25 cellular contexts compared by ENCODE assay signal in genomic region chr7:149462101-149462520, GRCh38. TPM values are rescaled to one million over a fixed set of nuclear protein-coding genes. Genes with fewer than 3 reads are reported as not detected.
DNase-seq lines count a peak whose midpoint lies in the region; ATAC-seq, FAIRE-seq and TF ChIP-seq lines count a peak whose summit lies in the region.
"Had no signal": no experiment of that assay in that cellular context is flagged by ENCODE, and none has a peak within 500 bp of the region (broad histone marks: within the 10 kb centered on the region; RNA-seq: fewer than 3 reads in every experiment).

No MANE protein-coding gene starts in this region.

- peaks cover 4% of the 10 kb centered on the region for H3K36me3 Mint-ChIP-seq in Caco-2 (ENCODE audit: insufficient read depth, unreplicated experiment)
- H3K36me3 Mint-ChIP-seq in natural killer cell treated with Interleukin-12 subunit alpha and Interleukin-12 subunit beta and Interleukin-15 and Interleukin-18, amount 100 ng/mL, for 72 hours: no peaks in the 10 kb centered on the region
- H3K36me3 Mint-ChIP-seq: stimulated activated memory B cell treated with anti-CD40 and anti-IgM and Interleukin-4, amounts not matched to agents 10 μg/mL and 1 μg/mL and 100 μg/mL, for 72 hours had no signal

- in situ Hi-C loops in GM12878 (cut with MboI): no loop called here

- H3K9me3 ChIP-seq in Caco-2: peaks cover 11% of the 10 kb centered on the region; the same call in 1 of the 2 replicates
- H3K9me3 ChIP-seq in GM12878 (replicated peaks; ENCODE audit: control insufficient read depth, insufficient read depth, low read length): no peaks in the 10 kb centered on the region; the same call in 1 of the 3 replicates
- H3K9me3 ChIP-seq in ovary: no peaks in the 10 kb centered on the region
- H3K9me3 ChIP-seq: BE2C, right lobe of liver, tibial artery had no signal

- WGBS in GM12878 (ENCODE audit: insufficient coverage, insufficient replicate concordance, low lambda C conversion rate, missing lambda C conversion rate): 92% methylated on average over 9 of the region's 9 CpGs
- 82 to 88% (median 86%) methylated on average over 9 of the region's 9 CpGs for WGBS in ovary, 3 donors

- no peak overlapping the region for H3K9ac ChIP-seq in GM12878 (ENCODE audit: control insufficient read depth, insufficient read depth, low read length)

- H3K36me3 ChIP-seq in Caco-2 (ENCODE audit: control insufficient read depth, insufficient read depth, low read length) (no peaks in the 10 kb centered on the region), GM12878 (ENCODE audit: control insufficient read depth in 2 of 2, insufficient read depth in 2 of 2, low read length in 1 of 2) (no peaks in the 10 kb centered on the region), ovary (no peaks in the 10 kb centered on the region)
- H3K36me3 ChIP-seq: BE2C, right lobe of liver, tibial artery had no signal

- no peak for ATAC-seq in GM12878
- no peak for ATAC-seq in natural killer cell treated with Interleukin-12 subunit alpha and Interleukin-12 subunit beta and Interleukin-15 and Interleukin-18, amount 100 ng/mL, for 72 hours
- ATAC-seq: left colon; right lobe of liver; SK-N-SH treated with all-trans-retinoic acid at 6 μM for 48 hours; stimulated activated memory B cell treated with anti-CD40 and anti-IgM and Interleukin-4, amounts not matched to agents 10 μg/mL and 1 μg/mL and 100 μg/mL, for 72 hours had no signal

- peak; percentile 25 for DNase-seq in NCI-H82 (lab: John Stamatoyannopoulos, UW)
- no peak for DNase-seq in NCI-H82 treated with DMSO at 0.1 percent for 48 hours (lab: John Stamatoyannopoulos, UW; ENCODE audit: unreplicated experiment)
- DNase-seq in Caco-2: no peak
- DNase-seq in GM12878 (ENCODE audit: low read depth, low spot score): no peak
- no peak for DNase-seq in natural killer cell treated with Interleukin-12 subunit alpha and Interleukin-12 subunit beta and Interleukin-15 and Interleukin-18, amount 100 ng/mL, for 72 hours (ENCODE audit: low spot score)
- DNase-seq in SKM-1 (lab: John Stamatoyannopoulos, UW; ENCODE audit: unreplicated experiment): no peak
- no peak for DNase-seq in ovary
- no peak for DNase-seq in H54 (ENCODE audit: insufficient read length, low spot score)
- DNase-seq: activated CD4-positive, alpha-beta T cell treated with anti-CD3 and anti-CD28 coated beads, Interleukin-2, amount 50 U/mL, for 48 hours; amygdala; BE2C; effector CD4-positive, alpha-beta T cell; left colon; midbrain; NCI-H1105 treated with DMSO at 0.1 percent for 48 hours; NCI-H2107; NCI-H510A treated with DMSO at 0.1 percent for 48 hours; occipital lobe; right lobe of liver; RPMI8226; tibial artery had no signal

- H3K4me1 Mint-ChIP-seq in Caco-2 (ENCODE audit: low read depth, unreplicated experiment): peaks cover 7% of the 10 kb centered on the region
- H3K4me1 Mint-ChIP-seq in natural killer cell treated with Interleukin-12 subunit alpha and Interleukin-12 subunit beta and Interleukin-15 and Interleukin-18, amount 100 ng/mL, for 72 hours (ENCODE audit: low read depth in 2 of 2): peaks cover 11 to 12% of the 10 kb centered on the region in 2 donors

- no peaks in the 10 kb centered on the region for H3K4me1 ChIP-seq in Caco-2
- 0 out of 2 replicates have a peak, but pooled peaks cover 6% of the 10 kb centered on the region for H3K4me1 ChIP-seq in GM12878 (ENCODE audit: control insufficient read depth, insufficient read depth, low read length)
- peaks cover 9% of the 10 kb centered on the region for H3K4me1 ChIP-seq in ovary (ENCODE audit: insufficient read depth)
- H3K4me1 ChIP-seq: BE2C had no signal

- RAD21 ChIA-PET in GM12878 (lab: Charles Lee; ENCODE audit: unreplicated experiment): no interaction called here

- H3K9me3 Mint-ChIP-seq in Caco-2 (ENCODE audit: unreplicated experiment): peaks cover 16% of the 10 kb centered on the region
- no peaks in the 10 kb centered on the region for H3K9me3 Mint-ChIP-seq in natural killer cell treated with Interleukin-12 subunit alpha and Interleukin-12 subunit beta and Interleukin-15 and Interleukin-18, amount 100 ng/mL, for 72 hours

- POLR2A ChIA-PET in Caco-2 (lab: Charles Lee) (no interaction called here), GM12878 (lab: Charles Lee) (no interaction called here)

- H3K27ac ChIP-seq in GM12878 (ENCODE audit: control insufficient read depth, insufficient read depth) (no peak overlapping the region), ovary (no peak overlapping the region)
- H3K27ac ChIP-seq: 22Rv1, right lobe of liver, tibial artery had no signal

- H2AFZ ChIP-seq in GM12878 (ENCODE audit: control insufficient read depth, low read depth, low read length): no peak overlapping the region

- H3K4me3 ChIP-seq in Caco-2 (ENCODE audit: low read depth, low read length) (no peak overlapping the region), GM12878 (no peak overlapping the region), ovary (no peak overlapping the region)
- H3K4me3 ChIP-seq: right lobe of liver, tibial artery had no signal

- TF ChIP-seq POLR2A in GM12878 (IDR thresholded peaks at IDR 0.05; ENCODE audit: low read depth, low read length): no peak
- TF ChIP-seq POLR2A in ovary (IDR thresholded peaks at IDR 0.05): no peak
- TF ChIP-seq POLR2A in H54 (IDR thresholded peaks at IDR 0.05; ENCODE audit: low read depth, low read length): no peak

- H3K4me2 ChIP-seq in GM12878 (ENCODE audit: control insufficient read depth, insufficient read depth): no peak overlapping the region

- peaks cover 6% of the 10 kb centered on the region for H3K27me3 Mint-ChIP-seq in Caco-2 (ENCODE audit: insufficient read depth, unreplicated experiment)
- H3K27me3 Mint-ChIP-seq in natural killer cell treated with Interleukin-12 subunit alpha and Interleukin-12 subunit beta and Interleukin-15 and Interleukin-18, amount 100 ng/mL, for 72 hours: peaks cover 12 to 14% of the 10 kb centered on the region in 2 donors
- H3K27me3 Mint-ChIP-seq: stimulated activated memory B cell treated with anti-CD40 and anti-IgM and Interleukin-4, amounts not matched to agents 10 μg/mL and 1 μg/mL and 100 μg/mL, for 72 hours had no signal

- SMC1A ChIA-PET in GM12878 (lab: Charles Lee; ENCODE audit: uncharacterized antibody, unreplicated experiment): no interaction called here

- no TSS peak for BruUV-seq in Caco-2 (replicated peaks; lab: Mats Ljungman, UMichigan)
- no TSS peak for BruUV-seq in GM12878 (replicated peaks; lab: Mats Ljungman, UMichigan)

- TF ChIP-seq EP300 in GM12878 (IDR thresholded peaks at IDR 0.05; ENCODE audit: borderline replicate concordance in 1 of 2, control insufficient read depth in 1 of 2, low read depth in 2 of 2, low read length in 2 of 2): no peak
- TF ChIP-seq EP300 in ovary (IDR thresholded peaks at IDR 0.05): no peak

- H3K27me3 ChIP-seq in Caco-2 (replicated peaks; ENCODE audit: control insufficient read depth, insufficient read depth, low read length) (no peaks in the 10 kb centered on the region), GM12878 (replicated peaks in 1 of 2; ENCODE audit: control insufficient read depth in 2 of 2, insufficient read depth in 2 of 2, low read length in 1 of 2) (no peaks in the 10 kb centered on the region), ovary (no peaks in the 10 kb centered on the region)
- H3K27me3 ChIP-seq: right lobe of liver, tibial artery had no signal

- no peak for TF ChIP-seq CTCF in Caco-2 (IDR thresholded peaks at IDR 0.05; ENCODE audit: insufficient read depth in 1 of 2, low read depth in 1 of 2, low read length in 1 of 2, severe bottlenecking in 1 of 2, unreplicated experiment in 1 of 2)
- no peak for TF ChIP-seq CTCF in GM12878 (IDR thresholded peaks at IDR 0.05 in 2 of 3, conservative IDR thresholded peaks at IDR 0.05 in 1 of 3; ENCODE audit: control insufficient read depth in 2 of 3, extremely low read depth in 1 of 3, insufficient read depth in 1 of 3, low read depth in 3 of 3, low read length in 3 of 3)
- no peak for TF ChIP-seq CTCF in ovary (IDR thresholded peaks at IDR 0.05)

- H3K4me3 Mint-ChIP-seq in Caco-2 (ENCODE audit: unreplicated experiment): peak overlapping the region; percentile 39
- peak overlapping the region; percentile 32 for H3K4me3 Mint-ChIP-seq in natural killer cell treated with Interleukin-12 subunit alpha and Interleukin-12 subunit beta and Interleukin-15 and Interleukin-18, amount 100 ng/mL, for 72 hours

- CTCF ChIA-PET in Caco-2 (lab: Charles Lee) (interaction anchor here (0.6 kb wide), 1 partner anchor 1537 kb away, joined by 3 read pairs; no protein-coding TSS in a partner anchor), GM12878 (lab: Yijun Ruan, JAX) (interaction anchor here (1.5 to 2.4 kb wide), 3 partner anchors 39 to 201 kb away, joined by 3 to 8 read pairs (median 8); no protein-coding TSS in a partner anchor)

- FAIRE-seq in GM12878 (lab: Jason Lieb, UNC) (no peak), H54 (lab: Jason Lieb, UNC) (no peak)
- FAIRE-seq: GM19239 had no signal

- H3K79me2 ChIP-seq in GM12878 (ENCODE audit: control insufficient read depth, insufficient read depth, low read length): peaks cover 12% of the 10 kb centered on the region

- H3K27ac Mint-ChIP-seq in Caco-2 (ENCODE audit: unreplicated experiment): no peak overlapping the region
- no peak overlapping the region for H3K27ac Mint-ChIP-seq in natural killer cell treated with Interleukin-12 subunit alpha and Interleukin-12 subunit beta and Interleukin-15 and Interleukin-18, amount 100 ng/mL, for 72 hours

- H4K20me1 ChIP-seq in GM12878 (ENCODE audit: control insufficient read depth, insufficient read depth): no peaks in the 10 kb centered on the region

- intact Hi-C loops in Caco-2 (cut with micrococcal nuclease; ENCODE audit: unreplicated experiment) (no loop called here), GM12878 (cut with micrococcal nuclease; ENCODE audit: unreplicated experiment) (no loop called here), ovary (cut with DNase I) (no loop called here)

- TF ChIP-seq RAD21 in GM12878 (IDR thresholded peaks at IDR 0.05; ENCODE audit: insufficient read depth, low read depth, low read length): no peak

RNA-seq across cellular contexts. Expression of gene ZNF777, which starts 1.2 kb away (rescaled TPM):
- 20.8 and 22.7 TPM in 2 replicates for total RNA-seq in Caco-2 (2022)
- 4.1 and 5.4 TPM in 2 replicates for total RNA-seq in GM12878 (2013; cell fraction: nucleolus; rRNA removed)
- 5.3 and 7.3 TPM in 2 replicates for total RNA-seq in GM12878 (2014; rRNA removed)
- 3.7 and 4.3 TPM in 2 replicates for total RNA-seq in GM12878 (2014; rRNA removed; fragmentation: Illumina TruSeq; extraction: Trizol)
- 13.9 and 16.0 TPM in 2 replicates for total RNA-seq in GM12878 (2021)
- 2.7 TPM for polyA plus RNA-seq in GM12878 (2011; ENCODE audit: low read depth)
- polyA plus RNA-seq in GM12878 (2011; rRNA removed): 1.2 and 3.1 TPM in 2 replicates
- polyA plus RNA-seq in GM12878 (2011; cell fraction: cytosol; rRNA removed): 4.1 and 5.7 TPM in 2 replicates
- 3.1 and 4.1 TPM in 2 replicates for polyA plus RNA-seq in GM12878 (2011; cell fraction: nucleus; rRNA removed)
- polyA plus RNA-seq in GM12878 (2012): 7.0 and 7.8 TPM in 2 replicates
- 2.9 and 6.2 TPM in 2 replicates for polyA plus RNA-seq in GM12878 (2014; fragmentation: Illumina TruSeq; extraction: Trizol)
- polyA plus RNA-seq in GM12878 (2014; fragmentation: Nextera tagmentation; extraction: Ambion mirVana): under 1 TPM; 0.03 to 0.13 TPM
- polyA plus RNA-seq in GM12878 (2014; rRNA removed): 10.2 and 10.3 TPM in 2 replicates
- 1 to 10 TPM in 1 of 2 experiments, under 1 TPM in 1; 0.24 to 2.4 TPM for polyA plus RNA-seq in GM12878 (2016; fragmentation: Nextera tagmentation; extraction: Ambion mirVana)
- polyA minus RNA-seq in GM12878 (2011; rRNA and poly(A)+ RNA removed): 2.8 and 7.4 TPM in 2 replicates
- polyA minus RNA-seq in GM12878 (2011; cell fraction: cytosol; rRNA and poly(A)+ RNA removed): 2.5 and 3.3 TPM in 2 replicates
- polyA minus RNA-seq in GM12878 (2011; cell fraction: nucleus; rRNA and poly(A)+ RNA removed): 1.5 and 3.7 TPM in 2 replicates
- total RNA-seq in natural killer cell treated with Interleukin-12 subunit alpha and Interleukin-12 subunit beta and Interleukin-15 and Interleukin-18, amount 100 ng/mL, for 72 hours: 10 to 100 TPM; 12.8 to 15.6 TPM
- total RNA-seq in ovary: 10 to 100 TPM in 5 of 7 donors, 1 to 10 TPM in 2; 5.6 to 20.4 (median 15.8) TPM
- 10 to 100 TPM in 1 of 2 donors, 1 to 10 TPM in 1; 3.8 to 13.7 TPM for polyA plus RNA-seq in ovary

RNA-seq across cellular contexts. Expression of gene ZNF746, which starts 35.5 kb away (rescaled TPM):
- 19.1 and 19.3 TPM in 2 replicates for total RNA-seq in Caco-2 (2022)
- total RNA-seq in GM12878 (2013; cell fraction: nucleolus; rRNA removed): 20.9 and 23.2 TPM in 2 replicates
- 12.0 and 15.2 TPM in 2 replicates for total RNA-seq in GM12878 (2014; rRNA removed)
- total RNA-seq in GM12878 (2014; rRNA removed; fragmentation: Illumina TruSeq; extraction: Trizol): 6.2 and 6.4 TPM in 2 replicates
- total RNA-seq in GM12878 (2021): 17.3 and 19.0 TPM in 2 replicates
- polyA plus RNA-seq in GM12878 (2011; ENCODE audit: low read depth): 3.6 TPM
- polyA plus RNA-seq in GM12878 (2011; rRNA removed): 3.1 and 5.3 TPM in 2 replicates
- polyA plus RNA-seq in GM12878 (2011; cell fraction: cytosol; rRNA removed): 5.3 and 8.5 TPM in 2 replicates
- polyA plus RNA-seq in GM12878 (2011; cell fraction: nucleus; rRNA removed): 15.0 and 17.6 TPM in 2 replicates
- 6.7 and 9.2 TPM in 2 replicates for polyA plus RNA-seq in GM12878 (2012)
- 3.9 and 6.2 TPM in 2 replicates for polyA plus RNA-seq in GM12878 (2014; fragmentation: Illumina TruSeq; extraction: Trizol)
- 1 to 10 TPM; 1.2 to 1.3 TPM for polyA plus RNA-seq in GM12878 (2014; fragmentation: Nextera tagmentation; extraction: Ambion mirVana)
- polyA plus RNA-seq in GM12878 (2014; rRNA removed): 10.4 and 13.0 TPM in 2 replicates
- 10 to 100 TPM in 1 of 2 experiments, 1 to 10 TPM in 1; 5.2 to 13.4 TPM for polyA plus RNA-seq in GM12878 (2016; fragmentation: Nextera tagmentation; extraction: Ambion mirVana)
- 8.0 and 13.6 TPM in 2 replicates for polyA minus RNA-seq in GM12878 (2011; rRNA and poly(A)+ RNA removed)
- polyA minus RNA-seq in GM12878 (2011; cell fraction: cytosol; rRNA and poly(A)+ RNA removed): 6.9 and 14.7 TPM in 2 replicates
- polyA minus RNA-seq in GM12878 (2011; cell fraction: nucleus; rRNA and poly(A)+ RNA removed): 8.8 and 20.9 TPM in 2 replicates
- 10 to 100 TPM; 27.2 to 39.2 TPM for total RNA-seq in natural killer cell treated with Interleukin-12 subunit alpha and Interleukin-12 subunit beta and Interleukin-15 and Interleukin-18, amount 100 ng/mL, for 72 hours
- total RNA-seq in ovary: 10 to 100 TPM; 13.1 to 19.3 (median 17.4) TPM
- 1 to 10 TPM; 5.9 to 9.2 TPM for polyA plus RNA-seq in ovary
